In the genomic region with DNA sequence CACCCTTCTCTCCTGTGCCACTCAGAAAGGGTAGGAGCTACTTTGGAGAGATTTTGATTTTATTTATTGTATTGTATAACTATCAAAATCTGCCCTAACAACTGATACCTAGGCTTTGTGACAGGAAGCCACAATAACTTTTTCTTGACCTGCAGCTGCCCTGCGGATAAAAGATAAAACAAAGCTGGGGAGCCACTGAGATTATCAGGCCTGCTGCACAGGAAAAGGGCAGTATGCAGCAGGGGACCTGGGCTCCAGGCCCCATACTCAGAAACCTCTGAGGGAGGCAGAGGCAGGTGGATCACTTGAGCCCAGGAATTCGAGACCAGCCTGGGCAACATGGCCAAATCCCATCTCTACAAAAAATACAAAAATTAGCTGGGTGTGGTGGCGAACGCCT, we compare ENCODE assay signal across 1 cellular context.
TF ChIP-seq lines count a peak whose summit lies in the region.

No MANE protein-coding gene starts in this region.

TF ChIP-seq in HEK293, 187 proteins besides CTCF, POLR2A, EP300 and RAD21 (continued from another document):
- no peak for TF ChIP-seq ZSCAN5A (tag by site-specific recombination; IDR thresholded peaks at IDR 0.05)
TF ChIP-seq in HEK293: peak in this region for 1.
